ENCODE assay signal across 2 cellular contexts in the genomic region with DNA sequence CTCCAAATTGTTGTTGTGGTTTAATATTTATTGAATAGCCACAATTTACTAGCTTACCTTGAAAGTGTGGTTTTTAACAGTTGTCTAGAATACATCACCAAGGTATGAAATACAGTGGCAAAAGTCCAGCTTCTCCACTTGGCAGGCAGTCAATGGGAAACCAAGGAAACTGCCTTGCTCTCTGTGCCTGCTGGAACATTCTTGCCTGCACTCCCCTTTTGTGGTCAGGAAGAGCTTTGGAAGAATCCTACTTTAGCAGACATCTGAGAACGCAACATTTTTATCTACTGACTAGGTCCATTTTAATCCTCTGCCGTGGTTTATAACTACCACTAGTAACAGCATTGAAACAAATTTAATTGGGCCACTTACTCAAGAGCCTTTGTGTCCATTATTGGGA.
TF ChIP-seq lines count a peak whose summit lies in the region.

No MANE protein-coding gene starts in this region.

TF ChIP-seq in HEK293, 187 proteins besides CTCF, POLR2A, EP300 and RAD21 (continued from another document):
- TF ChIP-seq, protein P1, sequence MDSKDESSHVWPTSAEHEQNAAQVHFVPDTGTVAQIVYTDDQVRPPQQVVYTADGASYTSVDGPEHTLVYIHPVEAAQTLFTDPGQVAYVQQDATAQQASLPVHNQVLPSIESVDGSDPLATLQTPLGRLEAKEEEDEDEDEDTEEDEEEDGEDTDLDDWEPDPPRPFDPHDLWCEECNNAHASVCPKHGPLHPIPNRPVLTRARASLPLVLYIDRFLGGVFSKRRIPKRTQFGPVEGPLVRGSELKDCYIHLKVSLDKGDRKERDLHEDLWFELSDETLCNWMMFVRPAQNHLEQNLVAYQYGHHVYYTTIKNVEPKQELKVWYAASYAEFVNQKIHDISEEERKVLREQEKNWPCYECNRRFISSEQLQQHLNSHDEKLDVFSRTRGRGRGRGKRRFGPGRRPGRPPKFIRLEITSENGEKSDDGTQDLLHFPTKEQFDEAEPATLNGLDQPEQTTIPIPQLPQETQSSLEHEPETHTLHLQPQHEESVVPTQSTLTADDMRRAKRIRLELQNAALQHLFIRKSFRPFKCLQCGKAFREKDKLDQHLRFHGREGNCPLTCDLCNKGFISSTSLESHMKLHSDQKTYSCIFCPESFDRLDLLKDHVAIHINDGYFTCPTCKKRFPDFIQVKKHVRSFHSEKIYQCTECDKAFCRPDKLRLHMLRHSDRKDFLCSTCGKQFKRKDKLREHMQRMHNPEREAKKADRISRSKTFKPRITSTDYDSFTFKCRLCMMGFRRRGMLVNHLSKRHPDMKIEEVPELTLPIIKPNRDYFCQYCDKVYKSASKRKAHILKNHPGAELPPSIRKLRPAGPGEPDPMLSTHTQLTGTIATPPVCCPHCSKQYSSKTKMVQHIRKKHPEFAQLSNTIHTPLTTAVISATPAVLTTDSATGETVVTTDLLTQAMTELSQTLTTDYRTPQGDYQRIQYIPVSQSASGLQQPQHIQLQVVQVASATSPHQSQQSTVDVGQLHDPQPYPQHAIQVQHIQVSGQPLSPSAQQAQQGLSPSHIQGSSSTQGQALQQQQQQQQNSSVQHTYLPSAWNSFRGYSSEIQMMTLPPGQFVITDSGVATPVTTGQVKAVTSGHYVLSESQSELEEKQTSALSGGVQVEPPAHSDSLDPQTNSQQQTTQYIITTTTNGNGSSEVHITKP (tag by site-specific recombination; IDR thresholded peaks at IDR 0.05) = peak; percentile 50
- TF ChIP-seq ZNF416 (tag by site-specific recombination; IDR thresholded peaks at IDR 0.05) = no peak

TF ChIP-seq in SK-N-SH, 30 proteins besides CTCF, POLR2A, EP300 and RAD21 (continued from another document):
- TF ChIP-seq, protein P2, sequence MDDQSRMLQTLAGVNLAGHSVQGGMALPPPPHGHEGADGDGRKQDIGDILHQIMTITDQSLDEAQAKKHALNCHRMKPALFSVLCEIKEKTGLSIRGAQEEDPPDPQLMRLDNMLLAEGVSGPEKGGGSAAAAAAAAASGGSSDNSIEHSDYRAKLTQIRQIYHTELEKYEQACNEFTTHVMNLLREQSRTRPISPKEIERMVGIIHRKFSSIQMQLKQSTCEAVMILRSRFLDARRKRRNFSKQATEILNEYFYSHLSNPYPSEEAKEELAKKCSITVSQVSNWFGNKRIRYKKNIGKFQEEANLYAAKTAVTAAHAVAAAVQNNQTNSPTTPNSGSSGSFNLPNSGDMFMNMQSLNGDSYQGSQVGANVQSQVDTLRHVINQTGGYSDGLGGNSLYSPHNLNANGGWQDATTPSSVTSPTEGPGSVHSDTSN (IDR thresholded peaks at IDR 0.05) = peak; percentile 75
- TF ChIP-seq EZH2phosphoT487 (IDR thresholded peaks at IDR 0.05; ENCODE audit: borderline replicate concordance, low read depth) (no peak), GABPA (IDR thresholded peaks at IDR 0.05; ENCODE audit: low read depth) (no peak), MXI1 (IDR thresholded peaks at IDR 0.05; ENCODE audit: low read depth, low read length) (no peak), NRF1 (IDR thresholded peaks at IDR 0.05; ENCODE audit: low read depth, low read length) (no peak), JUND (IDR thresholded peaks at IDR 0.05) (peak; percentile 79), YY1 (IDR thresholded peaks at IDR 0.05; ENCODE audit: low read depth) (0 out of 2 replicates have a peak, but pooled peaks have one; percentile 37), SIN3A (IDR thresholded peaks at IDR 0.05; ENCODE audit: borderline replicate concordance, low read depth, low read length) (no peak), GATA2 (CRISPR knock-in tag; IDR thresholded peaks at IDR 0.05) (no peak), MEF2A (IDR thresholded peaks at IDR 0.05; ENCODE audit: borderline replicate concordance, low read depth) (peak; percentile 64; the same call in 1 of the 2 replicates), POLR2AphosphoS5 (IDR thresholded peaks at IDR 0.05; ENCODE audit: low read depth, low read length) (peak; percentile 56; the same call in 1 of the 2 replicates), CHD2 (IDR thresholded peaks at IDR 0.05; ENCODE audit: low read length, partially characterized antibody) (no peak), RFX5 (IDR thresholded peaks at IDR 0.05; ENCODE audit: low read length) (no peak)
- TF ChIP-seq, protein P3, sequence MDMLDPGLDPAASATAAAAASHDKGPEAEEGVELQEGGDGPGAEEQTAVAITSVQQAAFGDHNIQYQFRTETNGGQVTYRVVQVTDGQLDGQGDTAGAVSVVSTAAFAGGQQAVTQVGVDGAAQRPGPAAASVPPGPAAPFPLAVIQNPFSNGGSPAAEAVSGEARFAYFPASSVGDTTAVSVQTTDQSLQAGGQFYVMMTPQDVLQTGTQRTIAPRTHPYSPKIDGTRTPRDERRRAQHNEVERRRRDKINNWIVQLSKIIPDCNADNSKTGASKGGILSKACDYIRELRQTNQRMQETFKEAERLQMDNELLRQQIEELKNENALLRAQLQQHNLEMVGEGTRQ (IDR thresholded peaks at IDR 0.05; ENCODE audit: borderline replicate concordance, low read depth, low read length) = no peak
- TF ChIP-seq, protein P4, sequence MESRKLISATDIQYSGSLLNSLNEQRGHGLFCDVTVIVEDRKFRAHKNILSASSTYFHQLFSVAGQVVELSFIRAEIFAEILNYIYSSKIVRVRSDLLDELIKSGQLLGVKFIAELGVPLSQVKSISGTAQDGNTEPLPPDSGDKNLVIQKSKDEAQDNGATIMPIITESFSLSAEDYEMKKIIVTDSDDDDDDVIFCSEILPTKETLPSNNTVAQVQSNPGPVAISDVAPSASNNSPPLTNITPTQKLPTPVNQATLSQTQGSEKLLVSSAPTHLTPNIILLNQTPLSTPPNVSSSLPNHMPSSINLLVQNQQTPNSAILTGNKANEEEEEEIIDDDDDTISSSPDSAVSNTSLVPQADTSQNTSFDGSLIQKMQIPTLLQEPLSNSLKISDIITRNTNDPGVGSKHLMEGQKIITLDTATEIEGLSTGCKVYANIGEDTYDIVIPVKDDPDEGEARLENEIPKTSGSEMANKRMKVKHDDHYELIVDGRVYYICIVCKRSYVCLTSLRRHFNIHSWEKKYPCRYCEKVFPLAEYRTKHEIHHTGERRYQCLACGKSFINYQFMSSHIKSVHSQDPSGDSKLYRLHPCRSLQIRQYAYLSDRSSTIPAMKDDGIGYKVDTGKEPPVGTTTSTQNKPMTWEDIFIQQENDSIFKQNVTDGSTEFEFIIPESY (IDR thresholded peaks at IDR 0.05; ENCODE audit: borderline replicate concordance, low read depth) = no peak
- TF ChIP-seq, protein P5, sequence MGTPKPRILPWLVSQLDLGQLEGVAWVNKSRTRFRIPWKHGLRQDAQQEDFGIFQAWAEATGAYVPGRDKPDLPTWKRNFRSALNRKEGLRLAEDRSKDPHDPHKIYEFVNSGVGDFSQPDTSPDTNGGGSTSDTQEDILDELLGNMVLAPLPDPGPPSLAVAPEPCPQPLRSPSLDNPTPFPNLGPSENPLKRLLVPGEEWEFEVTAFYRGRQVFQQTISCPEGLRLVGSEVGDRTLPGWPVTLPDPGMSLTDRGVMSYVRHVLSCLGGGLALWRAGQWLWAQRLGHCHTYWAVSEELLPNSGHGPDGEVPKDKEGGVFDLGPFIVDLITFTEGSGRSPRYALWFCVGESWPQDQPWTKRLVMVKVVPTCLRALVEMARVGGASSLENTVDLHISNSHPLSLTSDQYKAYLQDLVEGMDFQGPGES (IDR thresholded peaks at IDR 0.05; ENCODE audit: low read depth, low read length) = no peak
